31 cellular contexts compared by ENCODE assay signal in genomic region chr6:150514806-150515362, GRCh38.
DNase-seq lines count a peak whose midpoint lies in the region; ATAC-seq, FAIRE-seq and TF ChIP-seq lines count a peak whose summit lies in the region.
"Had no signal": no experiment of that assay in that cellular context is flagged by ENCODE, and none has a peak within 500 bp of the region (broad histone marks: within the 10 kb centered on the region; RNA-seq: fewer than 3 reads in every experiment).

No MANE protein-coding gene starts in this region.

- H3K4me3 ChIP-seq in breast epithelium: no peak overlapping the region
- H3K4me3 ChIP-seq in PC-3 (ENCODE audit: low read length): no peak overlapping the region
- H3K4me3 ChIP-seq in left lung: no peak overlapping the region
- H3K4me3 ChIP-seq in right cardiac atrium (ENCODE audit: low read length): no peak overlapping the region
- H3K4me3 ChIP-seq: A549, cardiac muscle cell, coronary artery, lower lobe of right lung, SK-N-MC, stomach, tibial artery had no signal

- in situ Hi-C loops in T47D (cut with HindIII; ENCODE audit: low pct_unique_long_range_greater_than_20kb, low sequenced_read_pairs): no loop called here

- H3K9me3 ChIP-seq in breast epithelium (no peaks in the 10 kb centered on the region), PC-3 (ENCODE audit: low read length) (no peaks in the 10 kb centered on the region), left lung (no peaks in the 10 kb centered on the region), right cardiac atrium (ENCODE audit: control insufficient read depth, low read length) (no peaks in the 10 kb centered on the region)
- H3K9me3 ChIP-seq: A549, lower lobe of right lung, stomach, tibial artery had no signal

- 58% methylated on average over 2 of the region's 2 CpGs for WGBS in right cardiac atrium

- TF ChIP-seq POLR2A in breast epithelium (IDR thresholded peaks at IDR 0.05): no peak

- FAIRE-seq in RCC 7860 (lab: Jason Lieb, UNC): no peak
- FAIRE-seq: A549, endometrium, GM18507, keratinocyte had no signal

- POLR2A ChIA-PET in PC-3 (lab: Charles Lee; ENCODE audit: unreplicated experiment): no interaction called here

- H4K20me1 ChIP-seq in PC-3 (ENCODE audit: low read length): no peaks in the 10 kb centered on the region

- no peak for ATAC-seq in PC-3
- ATAC-seq in left lung: peak; percentile 49
- ATAC-seq in right cardiac atrium: no peak
- ATAC-seq in HG03432 (IDR thresholded peaks at IDR 0.05; ENCODE audit: unreplicated experiment): no peak
- ATAC-seq: A549, T-helper 17 cell had no signal

- H3K79me2 ChIP-seq in PC-3 (ENCODE audit: low read length): no peaks in the 10 kb centered on the region

- H3K27me3 ChIP-seq in breast epithelium (no peaks in the 10 kb centered on the region), PC-3 (ENCODE audit: low read length) (no peaks in the 10 kb centered on the region), left lung (no peaks in the 10 kb centered on the region), right cardiac atrium (ENCODE audit: control insufficient read depth, insufficient read depth) (no peaks in the 10 kb centered on the region)
- H3K27me3 ChIP-seq: cardiac muscle cell, stomach, tibial artery had no signal

- no peak for TF ChIP-seq CTCF in breast epithelium (IDR thresholded peaks at IDR 0.05)
- TF ChIP-seq CTCF in PC-3 (conservative IDR thresholded peaks at IDR 0.05; ENCODE audit: low read depth, low read length): no peak
- no peak for TF ChIP-seq CTCF in left lung (IDR thresholded peaks at IDR 0.05)

- H3K36me3 ChIP-seq in breast epithelium (no peaks in the 10 kb centered on the region), PC-3 (ENCODE audit: low read depth, low read length) (no peaks in the 10 kb centered on the region), left lung (no peaks in the 10 kb centered on the region)
- H3K36me3 ChIP-seq: cardiac muscle cell, lower lobe of right lung, stomach, tibial artery had no signal

- no peaks in the 10 kb centered on the region for H3K4me1 ChIP-seq in breast epithelium
- H3K4me1 ChIP-seq in PC-3 (ENCODE audit: insufficient read depth, low read length): peaks cover 8% of the 10 kb centered on the region; the same call in 1 of the 2 replicates
- no peaks in the 10 kb centered on the region for H3K4me1 ChIP-seq in left lung
- no peaks in the 10 kb centered on the region for H3K4me1 ChIP-seq in right cardiac atrium (ENCODE audit: control insufficient read depth, insufficient read depth, low read length)
- H3K4me1 ChIP-seq: A549, lower lobe of right lung, stomach, tibial artery had no signal

- no peaks in the 10 kb centered on the region for H3F3A ChIP-seq in PC-3 (ENCODE audit: low read length, unreplicated experiment)

- no TSS peak for BruUV-seq in PC-3 (replicated peaks; lab: Mats Ljungman, UMichigan)

- no peaks in the 10 kb centered on the region for H3K9me2 ChIP-seq in PC-3 (replicated peaks; ENCODE audit: low read length)

- CTCF ChIA-PET in PC-3 (lab: Charles Lee): no interaction called here

- H3K27ac ChIP-seq in breast epithelium (no peak overlapping the region), PC-3 (ENCODE audit: low read length) (no peak overlapping the region), left lung (no peak overlapping the region), right cardiac atrium (ENCODE audit: low read length) (no peak overlapping the region)
- H3K27ac ChIP-seq: A549, cardiac muscle cell, coronary artery, HL-60, lower lobe of right lung, SK-N-MC, stomach, tibial artery had no signal

- no peak overlapping the region for H3K9ac ChIP-seq in PC-3 (ENCODE audit: low read length)

- intact Hi-C loops in breast epithelium (cut with DNase I; ENCODE audit: low total_unique reads) (no loop called here), PC-3 (cut with micrococcal nuclease) (no loop called here), left lung (cut with DNase I) (no loop called here), right cardiac atrium (cut with DNase I) (no loop called here)

- H3K4me2 ChIP-seq in PC-3 (ENCODE audit: low read length): no peak overlapping the region
- H3K4me2 ChIP-seq: A549 had no signal

- no peak overlapping the region for H2AFZ ChIP-seq in PC-3 (ENCODE audit: low read length)

- DNase-seq in T47D (ENCODE audit: low read depth in 1 of 2, low spot score in 1 of 2) (peak; percentile 14 to 68), breast epithelium (ENCODE audit: low spot score in 2 of 2) (no peak), PC-3 (peak; percentile 39), left lung (no peak), right cardiac atrium (no peak), A172 (ENCODE audit: low spot score) (no peak), RCC 7860 (ENCODE audit: low spot score) (no peak)
- DNase-seq: activated CD4-positive, alpha-beta T cell treated with anti-CD3 and anti-CD28 coated beads, Interleukin-2, amount 10 ng/mL, durations not matched to agents 7 days and 5 days; activated naive CD4-positive, alpha-beta T cell treated with anti-CD3 and anti-CD28 coated beads, Interleukin-2, amount 10 ng/mL, durations not matched to agents 7 days and 5 days; amygdala; CD8-positive, alpha-beta memory T cell; DMS79 treated with DMSO at 0.1 percent for 48 hours; H7; lower lobe of right lung; NCI-H2107; NCI-H524 treated with DMSO at 0.1 percent for 48 hours; posterior cingulate gyrus; RPMI8226; stimulated activated CD8-positive, alpha-beta memory T cell treated with anti-CD3 and anti-CD28 coated beads, Interleukin-4, amount 100 ng/mL, for 48 hours; stomach; T-helper 17 cell; tibial artery had no signal

Comparison
In these comparisons a context has a peak if more than half of its experiments do, and no peak if none do; other contexts are left out.
1. DNase-seq: peak in T47D (2 of 2) and PC-3 (single experiment); none in breast epithelium (0 of 2), left lung (0 of 2), right cardiac atrium (0 of 3), A172 (single experiment) and RCC 7860 (single experiment).